Comparison of ENCODE assay signal across 8 cellular contexts in genomic region chrX:119565110-119565663, GRCh38. TPM values are rescaled to one million over a fixed set of nuclear protein-coding genes. Genes with fewer than 3 reads are reported as not detected.
DNase-seq lines count a peak whose midpoint lies in the region; ATAC-seq and TF ChIP-seq lines count a peak whose summit lies in the region.

Gene STEEP1 (minus strand): TSS chrX:119565409. CDS start chrX:119565355, 54 bp downstream.

- no peaks in the 10 kb centered on the region for H3K27me3 ChIP-seq in BLaER1 treated with 17β-estradiol and CSF1 and Interleukin-3, amounts not matched to agents 10 nM and 100 nM
- H3K27me3 ChIP-seq in dorsolateral prefrontal cortex (peaks cover 0 to 6% (median 0%) of the 10 kb centered on the region in 45 donors), liver (ENCODE audit: control insufficient read depth in 4 of 4, insufficient read depth in 4 of 4, low read length in 3 of 4) (no peaks in the 10 kb centered on the region)

- peak within 1 kb of the TSS; percentile 55 to 75 (median 65); a peak in 21 of 22 replicates for H3K27ac ChIP-seq in BLaER1 treated with 17β-estradiol and CSF1 and Interleukin-3, amounts not matched to agents 10 nM and 100 nM
- peak within 1 kb of the TSS in 38 of 59 donors; percentile 13 to 80 (median 57) for H3K27ac ChIP-seq in dorsolateral prefrontal cortex
- peak within 1 kb of the TSS in 1 of 2 donors; percentile 75 for H3K27ac ChIP-seq in liver (ENCODE audit: low read depth in 1 of 2, low read length in 2 of 2)

- intact Hi-C loops in dorsolateral prefrontal cortex (cut with DNase I) = loop anchor here in 1 of 2 donors (5.0 kb wide), 1 partner anchor 48 kb away; no protein-coding TSS in a partner anchor

- peak within 1 kb of the TSS; percentile 76 to 85 (median 81) for H3K9ac ChIP-seq in BLaER1 treated with 17β-estradiol and CSF1 and Interleukin-3, amounts not matched to agents 10 nM and 100 nM
- peak within 1 kb of the TSS; percentile 10 to 95 for H3K9ac ChIP-seq in liver (ENCODE audit: low read depth in 1 of 2, low read length in 2 of 2)

- TF ChIP-seq CTCF in dorsolateral prefrontal cortex (IDR thresholded peaks at IDR 0.05 in 54 of 56, conservative IDR thresholded peaks at IDR 0.05 in 2 of 56; ENCODE audit: low read depth in 1 of 56, partially characterized antibody in 56 of 56) (peak in 1 of 56 donors; percentile 14), liver (IDR thresholded peaks at IDR 0.05; ENCODE audit: low read depth, low read length, missing input control) (no peak)

- H3K4me3 ChIP-seq in BLaER1 treated with 17β-estradiol and CSF1 and Interleukin-3, amounts not matched to agents 10 nM and 100 nM = peak within 1 kb of the TSS; percentile 62 to 80 (median 72)
- peak within 1 kb of the TSS; percentile 28 to 77 (median 61) for H3K4me3 ChIP-seq in dorsolateral prefrontal cortex
- H3K4me3 ChIP-seq in liver (ENCODE audit: low read depth in 1 of 3, low read length in 3 of 3) = peak within 1 kb of the TSS; percentile 51 to 91 (median 66)

- 2% methylated on average over 26 of the region's 26 CpGs for WGBS in liver

- H4K20me1 ChIP-seq in BLaER1 treated with 17β-estradiol and CSF1 and Interleukin-3, amounts not matched to agents 10 nM and 100 nM = peaks cover 0 to 11% (median 0%) of the 10 kb centered on the region in 11 experiments; a peak in 4 of 22 replicates

- H3K4me2 ChIP-seq in BLaER1 treated with 17β-estradiol and CSF1 and Interleukin-3, amounts not matched to agents 10 nM and 100 nM = peak within 1 kb of the TSS; percentile 68 to 83 (median 74)

- peak in 1 of 2 donors; percentile 22 for TF ChIP-seq RAD21 in liver (IDR thresholded peaks at IDR 0.05)

- peaks cover 0 to 13% (median 7%) of the 10 kb centered on the region in 10 experiments; a peak in 7 of 20 replicates for H3K4me1 ChIP-seq in BLaER1 treated with 17β-estradiol and CSF1 and Interleukin-3, amounts not matched to agents 10 nM and 100 nM
- peaks cover 0 to 5% (median 4%) of the 10 kb centered on the region in 4 donors for H3K4me1 ChIP-seq in liver (ENCODE audit: control insufficient read depth in 4 of 4, insufficient read depth in 4 of 4, low read length in 3 of 4)

- no peaks in the 10 kb centered on the region for H3K9me3 ChIP-seq in BLaER1 treated with 17β-estradiol and CSF1 and Interleukin-3, amounts not matched to agents 10 nM and 100 nM (replicated peaks in 1 of 11)
- H3K9me3 ChIP-seq in liver (ENCODE audit: control insufficient read depth in 4 of 4, low read length in 3 of 4) = no peaks in the 10 kb centered on the region

- peak; percentile 96 for ATAC-seq in GM19395 (IDR thresholded peaks at IDR 0.05; ENCODE audit: unreplicated experiment)
- ATAC-seq in HG03571 (IDR thresholded peaks at IDR 0.05; ENCODE audit: unreplicated experiment) = peak; percentile 94

- H3K36me3 ChIP-seq in BLaER1 treated with 17β-estradiol and CSF1 and Interleukin-3, amounts not matched to agents 10 nM and 100 nM = peaks cover 0 to 16% (median 1%) of the 10 kb centered on the region in 11 experiments; a peak in 11 of 22 replicates
- no peaks in the 10 kb centered on the region for H3K36me3 ChIP-seq in liver (ENCODE audit: control insufficient read depth in 4 of 4, insufficient read depth in 3 of 4, low read depth in 1 of 4, low read length in 3 of 4)

- DNase-seq in NCI-H82 (lab: John Stamatoyannopoulos, UW) = peak; percentile 98
- DNase-seq in activated CD4-positive, alpha-beta T cell treated with anti-CD3 and anti-CD28 coated beads, Interleukin-2, amount 50 U/mL, for 4 hours = peak; percentile 83 to 85
- peak; percentile 68 to 90 (median 83) for DNase-seq in dorsolateral prefrontal cortex
- DNase-seq in stimulated activated CD4-positive, alpha-beta T cell treated with anti-CD3 and anti-CD28 coated beads, Interleukin-4, amount 100 ng/mL, for 1 hour = peak; percentile 84

TF ChIP-seq in liver, 16 proteins besides CTCF, POLR2A, EP300 and RAD21:
- TF ChIP-seq EGR1 (IDR thresholded peaks at IDR 0.05; ENCODE audit: low read depth in 2 of 2) = peak in 1 of 2 donors; percentile 42
- peak; percentile 36 for TF ChIP-seq YY1 (IDR thresholded peaks at IDR 0.05)
- TF ChIP-seq SP1 (IDR thresholded peaks at IDR 0.05) = peak; percentile 42
- no peak for TF ChIP-seq HNF4A (conservative IDR thresholded peaks at IDR 0.05)
- TF ChIP-seq ZBTB33 (IDR thresholded peaks at IDR 0.05) = peak; percentile 50
- peak in 1 of 2 donors; percentile 37 for TF ChIP-seq JUND (IDR thresholded peaks at IDR 0.05)
- peak; percentile 67 for TF ChIP-seq MAX (IDR thresholded peaks at IDR 0.05)
- no peak for TF ChIP-seq REST (IDR thresholded peaks at IDR 0.05)
- no peak for TF ChIP-seq HNF4G (IDR thresholded peaks at IDR 0.05)
- no peak for TF ChIP-seq TAF1 (conservative IDR thresholded peaks at IDR 0.05)
- TF ChIP-seq ATF3 (IDR thresholded peaks at IDR 0.05) = no peak
- peak; percentile 28 to 82 for TF ChIP-seq GABPA (IDR thresholded peaks at IDR 0.05 in 1 of 2, conservative IDR thresholded peaks at IDR 0.05 in 1 of 2)
- no peak for TF ChIP-seq NR2F2 (IDR thresholded peaks at IDR 0.05)

RNA-seq across cellular contexts. Expression of gene STEEP1, which starts in this region (rescaled TPM):
- total RNA-seq in dorsolateral prefrontal cortex (10 to 100 TPM; 15.1 to 38.0 (median 28.0) TPM), liver (10 to 100 TPM; 13.6 to 14.2 TPM)
- 1 to 10 TPM; 4.3 to 6.8 TPM for polyA plus RNA-seq in liver
